20 cellular contexts compared by ENCODE assay signal in the genomic region with DNA sequence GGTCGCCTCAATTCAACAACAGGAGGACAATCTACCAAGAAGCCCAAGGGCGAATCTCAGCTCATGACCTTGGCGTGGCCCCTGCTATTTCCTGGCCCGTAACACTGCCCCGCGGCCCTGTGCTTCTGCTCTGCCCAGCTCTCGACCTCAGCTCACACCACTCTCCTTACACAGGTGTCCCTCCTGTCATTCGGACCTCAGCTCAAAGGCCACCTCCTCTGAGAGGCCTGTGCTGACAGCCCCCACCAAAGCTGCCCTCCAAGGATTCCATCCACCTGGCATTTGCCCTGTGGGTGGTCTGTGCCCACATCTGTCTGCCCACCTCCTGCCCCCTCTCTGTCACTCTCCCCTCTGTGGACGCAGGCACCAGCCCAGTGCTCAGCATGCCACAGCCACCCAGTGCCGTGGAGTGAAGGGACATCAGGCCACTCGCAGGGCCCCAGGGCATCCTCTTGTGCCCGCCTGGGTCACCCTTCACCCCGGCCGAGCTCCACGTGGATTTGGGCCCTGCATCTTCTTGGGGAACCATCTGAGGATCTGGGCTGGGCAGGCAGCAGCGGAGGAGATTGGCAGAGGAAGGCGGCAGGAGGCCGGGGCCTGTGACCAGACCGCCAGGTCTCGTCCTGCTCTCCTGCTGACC.
DNase-seq lines count a peak whose midpoint lies in the region; ATAC-seq and TF ChIP-seq lines count a peak whose summit lies in the region.
"Had no signal": no experiment of that assay in that cellular context is flagged by ENCODE, and none has a peak within 500 bp of the region (broad histone marks: within the 10 kb centered on the region; RNA-seq: fewer than 3 reads in every experiment).

No MANE protein-coding gene starts in this region.

- H3K36me3 ChIP-seq in heart right ventricle, result no peaks in the 10 kb centered on the region
- H3K36me3 ChIP-seq in vagina, result no peaks in the 10 kb centered on the region
- H3K36me3 ChIP-seq: Peyer's patch had no signal

- peaks cover 5% of the 10 kb centered on the region in 2 donors for H3K27me3 Mint-ChIP-seq in stimulated activated naive B cell treated with anti-CD40 and anti-IgM and Interleukin-4, amounts not matched to agents 10 μg/mL and 1 μg/mL and 100 μg/mL, for 72 hours

- ATAC-seq in Right ventricle myocardium superior (ENCODE audit: poor library complexity), result peak; percentile 3
- no peak for ATAC-seq in Right ventricle myocardium inferior
- ATAC-seq in heart right ventricle, result peak in 1 of 8 donors; percentile 18
- no peak for ATAC-seq in stimulated activated naive B cell treated with anti-CD40 and anti-IgM and Interleukin-4, amounts not matched to agents 10 μg/mL and 1 μg/mL and 100 μg/mL, for 72 hours (replicated peaks)

- no peak for DNase-seq in Right ventricle myocardium superior
- no peak for DNase-seq in Right ventricle myocardium inferior (ENCODE audit: missing footprints)
- DNase-seq in heart right ventricle, result no peak
- peak; percentile 76 for DNase-seq in posterior vena cava (ENCODE audit: low spot score)
- no peak for DNase-seq in vagina (ENCODE audit: extremely low spot score in 2 of 2)
- DNase-seq in stimulated activated naive B cell treated with anti-CD40 and anti-IgM and Interleukin-4, amounts not matched to agents 10 μg/mL and 1 μg/mL and 100 μg/mL, for 72 hours, result no peak
- DNase-seq in SHP77 (lab: John Stamatoyannopoulos, UW), result no peak
- no peak for DNase-seq in NCI-H524 treated with DMSO at 0.1 percent for 48 hours (lab: John Stamatoyannopoulos, UW)
- DNase-seq: activated CD4-positive, alpha-beta memory T cell treated with anti-CD3 and anti-CD28 coated beads for 36 hours; dermis blood vessel endothelial cell; erythroblast; glutamatergic neuron; KBM-7; mesendoderm; NCI-H2081 treated with DMSO at 0.1 percent for 48 hours; NCI-H69; Peyer's patch; stimulated activated CD4-positive, alpha-beta T cell treated with anti-CD3 and anti-CD28 coated beads, Interleukin-4, amount 100 ng/mL, for 4 hours; SW 1271 had no signal

- H3K27ac ChIP-seq in heart right ventricle (peak overlapping the region in 8 of 10 donors; percentile 18 to 82 (median 64)), vagina (peak overlapping the region; percentile 87)

- TF ChIP-seq CTCF in heart right ventricle (IDR thresholded peaks at IDR 0.05) (no peak), vagina (IDR thresholded peaks at IDR 0.05) (no peak)

- no peak overlapping the region for H3K4me3 Mint-ChIP-seq in stimulated activated naive B cell treated with anti-CD40 and anti-IgM and Interleukin-4, amounts not matched to agents 10 μg/mL and 1 μg/mL and 100 μg/mL, for 72 hours
- H3K4me3 Mint-ChIP-seq: activated CD4-positive, alpha-beta memory T cell treated with anti-CD3 and anti-CD28 coated beads for 36 hours had no signal

- no peak overlapping the region for H3K27ac Mint-ChIP-seq in stimulated activated naive B cell treated with anti-CD40 and anti-IgM and Interleukin-4, amounts not matched to agents 10 μg/mL and 1 μg/mL and 100 μg/mL, for 72 hours
- H3K27ac Mint-ChIP-seq: activated CD4-positive, alpha-beta memory T cell treated with anti-CD3 and anti-CD28 coated beads for 36 hours had no signal

- TF ChIP-seq POLR2A in vagina (IDR thresholded peaks at IDR 0.05), result no peak

- WGBS in heart right ventricle, 2 donors, result 84 to 89% methylated on average over 20 of the region's 20 CpGs

- H3K4me3 ChIP-seq in heart right ventricle (no peak overlapping the region), vagina (no peak overlapping the region)
- H3K4me3 ChIP-seq: Peyer's patch, skin epidermis had no signal

- H3K27me3 ChIP-seq in heart right ventricle (no peaks in the 10 kb centered on the region), vagina (no peaks in the 10 kb centered on the region)
- H3K27me3 ChIP-seq: Peyer's patch had no signal

- H3K9me3 Mint-ChIP-seq in stimulated activated naive B cell treated with anti-CD40 and anti-IgM and Interleukin-4, amounts not matched to agents 10 μg/mL and 1 μg/mL and 100 μg/mL, for 72 hours, result peaks cover 0 to 2% of the 10 kb centered on the region in 2 donors
- H3K9me3 Mint-ChIP-seq: activated CD4-positive, alpha-beta memory T cell treated with anti-CD3 and anti-CD28 coated beads for 36 hours had no signal

- intact Hi-C loops in Right ventricle myocardium superior (cut with DNase I) (no loop called here), Right ventricle myocardium inferior (cut with DNase I) (no loop called here), heart right ventricle (cut with DNase I) (loop anchor here in 3 of 10 donors (5.0 kb wide), 2 partner anchors 45 to 70 kb away; a partner anchor contains a TSS), posterior vena cava (cut with DNase I) (no loop called here), vagina (cut with DNase I) (loop anchor here (1.0 to 10.0 kb wide), 3 partner anchors 20 to 233 kb away; no protein-coding TSS in a partner anchor)

- H3K4me1 ChIP-seq in heart right ventricle (peaks cover 19 to 68% (median 49%) of the 10 kb centered on the region in 9 donors), vagina (peaks cover 44% of the 10 kb centered on the region)

- no peaks in the 10 kb centered on the region for H3K36me3 Mint-ChIP-seq in stimulated activated naive B cell treated with anti-CD40 and anti-IgM and Interleukin-4, amounts not matched to agents 10 μg/mL and 1 μg/mL and 100 μg/mL, for 72 hours
- H3K36me3 Mint-ChIP-seq: activated CD4-positive, alpha-beta memory T cell treated with anti-CD3 and anti-CD28 coated beads for 36 hours had no signal

- H3K9me3 ChIP-seq in heart right ventricle (no peaks in the 10 kb centered on the region), vagina (no peaks in the 10 kb centered on the region)
- H3K9me3 ChIP-seq: Peyer's patch had no signal

- peaks cover 0 to 11% of the 10 kb centered on the region in 2 donors for H3K4me1 Mint-ChIP-seq in stimulated activated naive B cell treated with anti-CD40 and anti-IgM and Interleukin-4, amounts not matched to agents 10 μg/mL and 1 μg/mL and 100 μg/mL, for 72 hours
